ENCODE assay signal across 8 cellular contexts in genomic region chr4:8439914-8440490, GRCh38. TPM values are rescaled to one million over a fixed set of nuclear protein-coding genes. Genes with fewer than 3 reads are reported as not detected.
DNase-seq lines count a peak whose midpoint lies in the region; ATAC-seq, FAIRE-seq and TF ChIP-seq lines count a peak whose summit lies in the region.

No MANE protein-coding gene starts in this region.

- ATAC-seq in GM21619 (IDR thresholded peaks at IDR 0.05; ENCODE audit: unreplicated experiment) (peak; percentile 22), heart right ventricle (peak; percentile 32 to 67 (median 62))
- peak; percentile 45 for ATAC-seq in activated CD8-positive, alpha-beta T cell treated with anti-CD3 and anti-CD28 coated beads, Interleukin-2, amount 10 ng/mL, durations not matched to agents 7 days and 5 days

- intact Hi-C loops in heart right ventricle (cut with DNase I), result loop anchor here in 1 of 10 donors (1.0 kb wide), 1 partner anchor 12 kb away; no protein-coding TSS in a partner anchor

- no peaks in the 10 kb centered on the region for H3K27me3 ChIP-seq in heart right ventricle

- POLR2A ChIA-PET in activated CD8-positive, alpha-beta T cell treated with anti-CD3 and anti-CD28 coated beads, Interleukin-2, amount 10 ng/mL, durations not matched to agents 7 days and 5 days (lab: Charles Lee), result interaction anchor here (0.8 to 3.1 kb wide), 5 partner anchors 9 to 31 kb away, joined by 3 to 31 read pairs (median 5); no protein-coding TSS in a partner anchor

- no peak for TF ChIP-seq CTCF in heart right ventricle (IDR thresholded peaks at IDR 0.05)

- peaks cover 0 to 7% (median 0%) of the 10 kb centered on the region in 3 donors for H3K9me3 Mint-ChIP-seq in IgD-negative memory B cell
- no peaks in the 10 kb centered on the region for H3K9me3 Mint-ChIP-seq in activated CD8-positive, alpha-beta T cell treated with anti-CD3 and anti-CD28 coated beads, Interleukin-2, amount 10 ng/mL, durations not matched to agents 7 days and 5 days (ENCODE audit: insufficient read depth)

- FAIRE-seq in frontal cortex (lab: Jason Lieb, UNC), result no peak

- 35 to 37% methylated on average over 12 of the region's 12 CpGs for WGBS in heart right ventricle, 2 donors

- peak overlapping the region; percentile 99 to 100 (median 100) for H3K4me3 Mint-ChIP-seq in IgD-negative memory B cell
- peak overlapping the region; percentile 94 for H3K4me3 Mint-ChIP-seq in activated CD8-positive, alpha-beta T cell treated with anti-CD3 and anti-CD28 coated beads, Interleukin-2, amount 10 ng/mL, durations not matched to agents 7 days and 5 days

- peak; percentile 50 for DNase-seq in activated CD8-positive, alpha-beta T cell treated with anti-CD3 and anti-CD28 coated beads, Interleukin-2, amount 10 ng/mL, durations not matched to agents 7 days and 5 days
- DNase-seq in heart right ventricle (no peak), skeletal muscle cell (ENCODE audit: low read depth) (no peak), DMS114 treated with DMSO at 0.1 percent for 48 hours (lab: John Stamatoyannopoulos, UW; ENCODE audit: unreplicated experiment) (no peak), frontal cortex (ENCODE audit: low spot score in 2 of 2) (no peak)

- H3K36me3 Mint-ChIP-seq in IgD-negative memory B cell, result peaks cover 3% of the 10 kb centered on the region
- H3K36me3 Mint-ChIP-seq in activated CD8-positive, alpha-beta T cell treated with anti-CD3 and anti-CD28 coated beads, Interleukin-2, amount 10 ng/mL, durations not matched to agents 7 days and 5 days (ENCODE audit: low read depth), result peaks cover 10% of the 10 kb centered on the region

- H3K4me1 Mint-ChIP-seq in IgD-negative memory B cell, result peaks cover 46 to 51% (median 47%) of the 10 kb centered on the region in 3 donors
- H3K4me1 Mint-ChIP-seq in activated CD8-positive, alpha-beta T cell treated with anti-CD3 and anti-CD28 coated beads, Interleukin-2, amount 10 ng/mL, durations not matched to agents 7 days and 5 days (ENCODE audit: low read depth), result peaks cover 68% of the 10 kb centered on the region

- H3K4me3 ChIP-seq in GM08714 (ENCODE audit: low read length) (peak overlapping the region; percentile 93), heart right ventricle (peak overlapping the region; percentile 79 to 99 (median 96)), skeletal muscle cell (ENCODE audit: low read depth, low read length) (peak overlapping the region; percentile 99)

- peaks cover 4% of the 10 kb centered on the region for H3K27me3 Mint-ChIP-seq in IgD-negative memory B cell
- no peaks in the 10 kb centered on the region for H3K27me3 Mint-ChIP-seq in activated CD8-positive, alpha-beta T cell treated with anti-CD3 and anti-CD28 coated beads, Interleukin-2, amount 10 ng/mL, durations not matched to agents 7 days and 5 days (ENCODE audit: low read depth)

- peaks cover 0 to 15% (median 0%) of the 10 kb centered on the region in 9 donors for H3K36me3 ChIP-seq in heart right ventricle

- H3K27ac ChIP-seq in heart right ventricle, result peak overlapping the region; percentile 88 to 97 (median 94)

- peaks cover 29 to 89% (median 74%) of the 10 kb centered on the region in 9 donors for H3K4me1 ChIP-seq in heart right ventricle

- H3K27ac Mint-ChIP-seq in IgD-negative memory B cell, result peak overlapping the region; percentile 98 to 100 (median 100)
- H3K27ac Mint-ChIP-seq in activated CD8-positive, alpha-beta T cell treated with anti-CD3 and anti-CD28 coated beads, Interleukin-2, amount 10 ng/mL, durations not matched to agents 7 days and 5 days, result peak overlapping the region; percentile 98

- CTCF ChIA-PET in activated CD8-positive, alpha-beta T cell treated with anti-CD3 and anti-CD28 coated beads, Interleukin-2, amount 10 ng/mL, durations not matched to agents 7 days and 5 days (lab: Charles Lee), result interaction anchor here (0.8 to 1.8 kb wide), 5 partner anchors 9 to 248 kb away, joined by 3 to 8 read pairs (median 6); no protein-coding TSS in a partner anchor

- H3K9me3 ChIP-seq in heart right ventricle, result no peaks in the 10 kb centered on the region

RNA-seq across cellular contexts. Expression of gene ACOX3, which starts 0.5 kb away (rescaled TPM):
- polyA plus RNA-seq in IgD-negative memory B cell (13.1 TPM), heart right ventricle (10 to 100 TPM; 17.9 to 18.5 TPM)
- total RNA-seq in activated CD8-positive, alpha-beta T cell treated with anti-CD3 and anti-CD28 coated beads, Interleukin-2, amount 10 ng/mL, durations not matched to agents 7 days and 5 days, result 10 to 100 TPM; 13.2 to 13.6 TPM
- total RNA-seq in heart right ventricle (10 to 100 TPM; 21.6 to 28.9 (median 25.6) TPM), frontal cortex (26.1 TPM)

RNA-seq across cellular contexts. Expression of gene TRMT44, which starts 0.6 kb away (rescaled TPM):
- polyA plus RNA-seq in IgD-negative memory B cell (18.0 TPM), heart right ventricle (1 to 10 TPM; 4.5 to 5.3 TPM)
- total RNA-seq in activated CD8-positive, alpha-beta T cell treated with anti-CD3 and anti-CD28 coated beads, Interleukin-2, amount 10 ng/mL, durations not matched to agents 7 days and 5 days, result 10 to 100 TPM; 18.5 to 22.2 TPM
- total RNA-seq in heart right ventricle (10 to 100 TPM in 2 of 10 donors, 1 to 10 TPM in 8; 6.0 to 10.2 (median 8.4) TPM), frontal cortex (11.8 TPM)
